8 cellular contexts compared by ENCODE assay signal in the genomic region with DNA sequence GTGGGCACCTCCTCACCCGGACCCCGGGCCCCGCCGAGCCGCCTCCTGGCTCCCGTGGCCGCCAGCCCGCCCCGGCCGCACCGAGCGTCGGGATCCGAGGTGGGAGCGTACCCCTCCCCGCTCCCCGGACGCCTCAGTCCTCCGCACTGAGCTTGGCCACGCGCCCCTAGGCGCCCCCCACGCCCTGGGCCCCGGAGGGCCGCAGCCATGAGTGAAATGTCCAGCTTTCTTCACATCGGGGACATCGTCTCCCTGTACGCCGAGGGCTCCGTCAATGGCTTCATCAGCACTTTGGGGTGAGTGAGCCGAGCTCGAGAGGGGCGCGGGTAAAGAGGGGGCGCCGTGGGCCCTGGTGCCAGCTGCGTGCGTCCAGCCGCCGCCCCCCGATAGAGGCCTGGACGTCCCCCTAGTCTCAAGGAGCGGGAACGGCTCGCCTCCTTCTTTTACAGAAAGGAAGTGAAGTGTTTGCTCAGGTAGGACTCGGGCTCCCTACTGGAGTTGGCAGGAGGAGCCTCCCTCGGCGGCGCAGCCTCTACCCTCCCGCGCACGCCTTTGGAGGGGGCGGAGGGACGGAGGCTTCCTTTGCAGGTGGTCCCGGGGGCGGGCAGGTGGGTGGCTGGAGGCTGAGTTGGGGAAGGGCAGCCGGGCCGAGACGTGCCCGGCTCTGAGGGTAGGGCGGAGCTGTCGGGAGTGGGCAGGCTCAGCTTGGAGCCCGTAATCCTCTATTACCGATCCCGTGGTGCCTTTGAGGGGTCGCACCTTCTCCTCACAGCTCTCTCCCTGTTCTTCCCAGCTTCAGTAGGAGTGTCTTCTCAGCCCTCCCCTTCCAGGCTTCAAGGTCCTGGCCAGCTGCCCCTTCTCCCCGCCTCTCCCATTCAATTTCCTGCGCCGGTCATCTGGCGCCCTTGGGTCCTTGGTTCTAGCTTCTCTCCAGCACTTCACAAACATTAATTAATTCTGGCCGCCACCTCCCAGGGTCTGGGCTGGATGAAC. TPM values are rescaled to one million over a fixed set of nuclear protein-coding genes. Genes with fewer than 3 reads are reported as not detected.
DNase-seq lines count a peak whose midpoint lies in the region; FAIRE-seq and TF ChIP-seq lines count a peak whose summit lies in the region.

No MANE protein-coding gene starts in this region.

- DNase-seq in HCEC 1CT (peak; percentile 58), NCI-H187 (lab: John Stamatoyannopoulos, UW) (peak; percentile 18 to 53), activated T-cell treated with anti-CD3 and anti-CD28 coated beads for 1 hour (ENCODE audit: low read depth) (peak; percentile 21), esophagus squamous epithelium (lab: John Stamatoyannopoulos, UW) (no peak), osteoblast (ENCODE audit: insufficient read length, low spot score, missing footprints) (peak; percentile 94), SW480 (ENCODE audit: low spot score) (no peak), NCI-H446 (lab: John Stamatoyannopoulos, UW) (no peak)

- no peaks in the 10 kb centered on the region for H3K9me3 ChIP-seq in esophagus squamous epithelium
- no peaks in the 10 kb centered on the region for H3K9me3 ChIP-seq in osteoblast (ENCODE audit: low read depth, low read length)

- no peaks in the 10 kb centered on the region for H4K20me1 ChIP-seq in osteoblast (ENCODE audit: insufficient read depth, low read length)

- intact Hi-C loops in esophagus squamous epithelium (cut with DNase I), result no loop called here

- peaks cover 51% of the 10 kb centered on the region for H3K79me2 ChIP-seq in osteoblast (ENCODE audit: insufficient read depth, low read length)

- H2AFZ ChIP-seq in osteoblast (ENCODE audit: low read length), result peak overlapping the region; percentile 76

- H3K4me1 ChIP-seq in esophagus squamous epithelium (peaks cover 20 to 65% (median 36%) of the 10 kb centered on the region in 3 donors), osteoblast (ENCODE audit: insufficient read depth, low read length) (peaks cover 11% of the 10 kb centered on the region)

- 9 to 13% methylated on average over 9 to 15 of the region's 71 CpGs for WGBS in esophagus squamous epithelium, 2 donors

- TF ChIP-seq CTCF in esophagus squamous epithelium (IDR thresholded peaks at IDR 0.05) (no peak), osteoblast (IDR thresholded peaks at IDR 0.05; ENCODE audit: extremely low read depth, low read depth, low read length) (no peak)

- H3K4me2 ChIP-seq in osteoblast (ENCODE audit: insufficient read depth, low read length), result peak overlapping the region; percentile 86

- H3K36me3 ChIP-seq in esophagus squamous epithelium, result peaks cover 0 to 27% (median 0%) of the 10 kb centered on the region in 3 donors
- H3K36me3 ChIP-seq in osteoblast (ENCODE audit: insufficient read depth, low read length), result no peaks in the 10 kb centered on the region

- H3K27me3 ChIP-seq in esophagus squamous epithelium (peaks cover 0 to 10% (median 0%) of the 10 kb centered on the region in 4 donors), osteoblast (ENCODE audit: insufficient read depth, low read length) (no peaks in the 10 kb centered on the region)

- peak; percentile 76 for FAIRE-seq in G401.6 (lab: Jason Lieb, UNC)

- H3K27ac ChIP-seq in esophagus squamous epithelium, result peak overlapping the region; percentile 86 to 96 (median 94)
- H3K27ac ChIP-seq in osteoblast (ENCODE audit: low read depth, low read length), result no peak overlapping the region

- TF ChIP-seq POLR2A in esophagus squamous epithelium (IDR thresholded peaks at IDR 0.05), result peak in 2 of 4 donors; percentile 44 to 66

- peak overlapping the region; percentile 57 to 95 (median 87) for H3K4me3 ChIP-seq in esophagus squamous epithelium
- H3K4me3 ChIP-seq in osteoblast (ENCODE audit: insufficient read depth, low read length), result peak overlapping the region; percentile 84

RNA-seq across cellular contexts. Expression of a gene that starts 0.6 kb away (rescaled TPM):
- 10 to 100 TPM; 21.8 to 39.2 (median 35.3) TPM for total RNA-seq in esophagus squamous epithelium
- total RNA-seq in osteoblast, result 46.7 and 52.2 TPM in 2 replicates

RNA-seq across cellular contexts. Expression of a gene that starts 41.6 kb away (rescaled TPM):
- total RNA-seq in esophagus squamous epithelium, result 10 to 100 TPM; 14.3 to 26.2 (median 20.0) TPM
- 13.3 and 13.8 TPM in 2 replicates for total RNA-seq in osteoblast

Comparison
In these comparisons a context has a peak if more than half of its experiments do, and no peak if none do; other contexts are left out.
1. DNase-seq: peak in HCEC 1CT (single experiment), NCI-H187 (2 of 2), activated T-cell treated with anti-CD3 and anti-CD28 coated beads for 1 hour (single experiment) and osteoblast (single experiment); none in esophagus squamous epithelium (single experiment), SW480 (single experiment) and NCI-H446 (0 of 2).